Comparison of ENCODE assay signal across 1 cellular context in the genomic region with DNA sequence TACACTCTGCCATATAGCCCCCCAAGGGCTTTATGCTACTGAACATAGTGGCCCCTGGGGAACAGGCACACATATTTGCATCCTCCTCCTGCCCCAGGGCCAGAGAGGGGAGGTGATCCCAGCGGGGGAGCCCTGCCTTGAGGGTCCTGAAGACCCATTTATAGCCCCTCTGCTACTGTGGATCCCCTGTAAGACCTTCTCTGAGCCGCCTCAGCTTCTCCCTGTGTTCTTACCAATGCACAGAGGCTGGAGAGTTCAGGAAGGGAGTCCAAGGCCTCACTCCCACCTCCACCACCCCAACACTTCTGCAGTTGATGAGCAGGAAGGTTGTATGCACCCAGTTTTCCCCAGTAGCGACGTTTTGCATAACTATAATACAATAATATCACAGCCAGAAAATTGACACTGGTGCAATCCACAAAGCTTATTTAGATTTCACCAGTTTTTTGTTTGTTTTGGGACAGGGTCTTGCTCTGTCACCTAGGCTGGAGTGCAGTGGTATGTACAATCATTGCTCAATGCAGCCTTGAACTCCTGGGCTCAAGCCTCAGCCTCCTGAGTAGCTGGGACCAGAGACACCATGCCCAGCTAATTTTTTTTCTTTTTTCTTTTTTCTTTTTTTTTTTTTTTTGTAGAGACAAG.
TF ChIP-seq lines count a peak whose summit lies in the region.

No MANE protein-coding gene starts in this region.

TF ChIP-seq in HepG2, 621 proteins besides CTCF, POLR2A, EP300 and RAD21 (continued from another document and continues in another):
- TF ChIP-seq ZNF337 (CRISPR knock-in tag; IDR thresholded peaks at IDR 0.05; ENCODE audit: borderline replicate concordance, low read depth) (no peak), ZBTB20 (CRISPR knock-in tag; IDR thresholded peaks at IDR 0.05; ENCODE audit: borderline replicate concordance, low read depth) (no peak), ZNF326 (CRISPR knock-in tag; IDR thresholded peaks at IDR 0.05; ENCODE audit: borderline replicate concordance) (no peak), ZNF224 (CRISPR knock-in tag; IDR thresholded peaks at IDR 0.05) (no peak), KAT8 (CRISPR knock-in tag; IDR thresholded peaks at IDR 0.05) (no peak; the same call in 1 of the 2 replicates), HNF4A (CRISPR knock-in tag; IDR thresholded peaks at IDR 0.05) (peak; percentile 92), ZNF883 (CRISPR knock-in tag; IDR thresholded peaks at IDR 0.05; ENCODE audit: not compliant biosample characterization) (no peak), GMEB2 (CRISPR knock-in tag; IDR thresholded peaks at IDR 0.05; ENCODE audit: low read depth) (no peak), SOX6 (IDR thresholded peaks at IDR 0.05) (no peak), SOX6 (CRISPR knock-in tag; IDR thresholded peaks at IDR 0.05) (peak; percentile 90), KLF6 (CRISPR knock-in tag; IDR thresholded peaks at IDR 0.05) (peak; percentile 68; the same call in 1 of the 2 replicates), SIX4 (CRISPR knock-in tag; IDR thresholded peaks at IDR 0.05) (peak; percentile 69; the same call in 1 of the 2 replicates), CBFB (CRISPR knock-in tag; IDR thresholded peaks at IDR 0.05) (peak; percentile 54; the same call in 1 of the 2 replicates), ZNF264 (CRISPR knock-in tag; IDR thresholded peaks at IDR 0.05) (peak; percentile 75; the same call in 1 of the 2 replicates), IKZF5 (CRISPR knock-in tag; IDR thresholded peaks at IDR 0.05) (peak; percentile 98), RARA (CRISPR knock-in tag; IDR thresholded peaks at IDR 0.05) (peak; percentile 95), ELF4 (CRISPR knock-in tag; IDR thresholded peaks at IDR 0.05; ENCODE audit: borderline replicate concordance) (peak; percentile 79; the same call in 1 of the 2 replicates), NR2F6 (IDR thresholded peaks at IDR 0.05) (peak; percentile 85), NR2F6 (CRISPR knock-in tag; IDR thresholded peaks at IDR 0.05) (peak; percentile 92), ZNF775 (CRISPR knock-in tag; IDR thresholded peaks at IDR 0.05; ENCODE audit: borderline replicate concordance) (no peak), ZNF616 (CRISPR knock-in tag; IDR thresholded peaks at IDR 0.05; ENCODE audit: low read depth) (no peak), SMC3 (IDR thresholded peaks at IDR 0.05; ENCODE audit: low read length) (peak; percentile 27), FOXA3 (CRISPR knock-in tag; IDR thresholded peaks at IDR 0.05) (peak; percentile 95), ZNF772 (CRISPR knock-in tag; IDR thresholded peaks at IDR 0.05) (peak; percentile 79; the same call in 1 of the 2 replicates), CREM (IDR thresholded peaks at IDR 0.05) (peak; percentile 68), CREM (CRISPR knock-in tag; IDR thresholded peaks at IDR 0.05) (no peak), NR2F1 (CRISPR knock-in tag; IDR thresholded peaks at IDR 0.05) (peak; percentile 59 to 80; a peak in 3 of 4 replicates), ATF4 (CRISPR knock-in tag; IDR thresholded peaks at IDR 0.05) (peak; percentile 34 to 84; a peak in 2 of 4 replicates), RERE (CRISPR knock-in tag; IDR thresholded peaks at IDR 0.05; ENCODE audit: low read depth) (peak; percentile 49; the same call in 1 of the 2 replicates), ZBTB7B (CRISPR knock-in tag; IDR thresholded peaks at IDR 0.05) (peak; percentile 83), FOXK1 (CRISPR knock-in tag; IDR thresholded peaks at IDR 0.05; ENCODE audit: borderline replicate concordance, low read depth) (peak; percentile 83), ZSCAN9 (CRISPR knock-in tag; IDR thresholded peaks at IDR 0.05; ENCODE audit: borderline replicate concordance) (peak; percentile 21; the same call in 1 of the 2 replicates), MIXL1 (CRISPR knock-in tag; IDR thresholded peaks at IDR 0.05) (peak; percentile 79), U2AF2 (IDR thresholded peaks at IDR 0.05; ENCODE audit: low read depth, low read length) (no peak), DPF2 (CRISPR knock-in tag; IDR thresholded peaks at IDR 0.05; ENCODE audit: borderline replicate concordance, low read depth) (peak; percentile 91), YY1 (IDR thresholded peaks at IDR 0.05; ENCODE audit: insufficient read depth, insufficient replicate concordance, low read depth, low read length) (peak; percentile 17), ZBTB10 (CRISPR knock-in tag; IDR thresholded peaks at IDR 0.05; ENCODE audit: borderline replicate concordance) (no peak), ZFX (CRISPR knock-in tag; IDR thresholded peaks at IDR 0.05; ENCODE audit: low read depth) (0 out of 2 replicates have a peak, but pooled peaks have one; percentile 8), ZBTB21 (CRISPR knock-in tag; IDR thresholded peaks at IDR 0.05) (0 out of 2 replicates have a peak, but pooled peaks have one; percentile 44)
- TF ChIP-seq, protein P1, sequence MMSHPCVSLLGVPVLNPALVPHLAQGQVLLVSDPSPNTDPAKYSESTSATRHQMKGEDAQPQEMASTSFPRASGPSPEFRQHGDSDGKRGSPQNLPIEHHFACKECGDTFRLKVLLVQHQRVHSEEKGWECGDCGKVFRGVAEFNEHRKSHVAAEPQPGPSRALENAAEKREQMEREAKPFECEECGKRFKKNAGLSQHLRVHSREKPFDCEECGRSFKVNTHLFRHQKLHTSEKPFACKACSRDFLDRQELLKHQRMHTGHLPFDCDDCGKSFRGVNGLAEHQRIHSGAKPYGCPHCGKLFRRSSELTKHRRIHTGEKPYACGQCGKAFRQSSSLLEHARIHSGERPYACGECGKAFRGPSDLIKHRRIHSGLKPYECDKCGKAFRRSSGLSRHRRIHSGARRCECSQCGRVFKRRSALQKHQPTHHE (CRISPR knock-in tag; IDR thresholded peaks at IDR 0.05; ENCODE audit: borderline replicate concordance), result no peak
- TF ChIP-seq, protein P2, sequence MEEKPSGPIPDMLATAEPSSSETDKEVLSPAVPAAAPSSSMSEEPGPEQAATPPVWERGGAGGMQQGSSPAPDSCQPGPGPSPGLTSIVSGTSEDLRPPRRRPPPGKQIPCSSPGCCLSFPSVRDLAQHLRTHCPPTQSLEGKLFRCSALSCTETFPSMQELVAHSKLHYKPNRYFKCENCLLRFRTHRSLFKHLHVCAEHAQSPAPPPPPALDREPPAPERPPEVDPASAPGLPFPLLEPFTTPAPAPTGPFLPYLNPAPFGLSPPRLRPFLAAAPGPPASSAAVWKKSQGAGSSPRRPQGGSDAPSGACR (CRISPR knock-in tag; IDR thresholded peaks at IDR 0.05), result 0 out of 2 replicates have a peak, but pooled peaks have one; percentile 69
- TF ChIP-seq, protein P3, sequence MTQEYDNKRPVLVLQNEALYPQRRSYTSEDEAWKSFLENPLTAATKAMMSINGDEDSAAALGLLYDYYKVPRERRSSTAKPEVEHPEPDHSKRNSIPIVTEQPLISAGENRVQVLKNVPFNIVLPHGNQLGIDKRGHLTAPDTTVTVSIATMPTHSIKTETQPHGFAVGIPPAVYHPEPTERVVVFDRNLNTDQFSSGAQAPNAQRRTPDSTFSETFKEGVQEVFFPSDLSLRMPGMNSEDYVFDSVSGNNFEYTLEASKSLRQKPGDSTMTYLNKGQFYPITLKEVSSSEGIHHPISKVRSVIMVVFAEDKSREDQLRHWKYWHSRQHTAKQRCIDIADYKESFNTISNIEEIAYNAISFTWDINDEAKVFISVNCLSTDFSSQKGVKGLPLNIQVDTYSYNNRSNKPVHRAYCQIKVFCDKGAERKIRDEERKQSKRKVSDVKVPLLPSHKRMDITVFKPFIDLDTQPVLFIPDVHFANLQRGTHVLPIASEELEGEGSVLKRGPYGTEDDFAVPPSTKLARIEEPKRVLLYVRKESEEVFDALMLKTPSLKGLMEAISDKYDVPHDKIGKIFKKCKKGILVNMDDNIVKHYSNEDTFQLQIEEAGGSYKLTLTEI (CRISPR knock-in tag; conservative IDR thresholded peaks at IDR 0.05), result no peak
- TF ChIP-seq, protein P4, sequence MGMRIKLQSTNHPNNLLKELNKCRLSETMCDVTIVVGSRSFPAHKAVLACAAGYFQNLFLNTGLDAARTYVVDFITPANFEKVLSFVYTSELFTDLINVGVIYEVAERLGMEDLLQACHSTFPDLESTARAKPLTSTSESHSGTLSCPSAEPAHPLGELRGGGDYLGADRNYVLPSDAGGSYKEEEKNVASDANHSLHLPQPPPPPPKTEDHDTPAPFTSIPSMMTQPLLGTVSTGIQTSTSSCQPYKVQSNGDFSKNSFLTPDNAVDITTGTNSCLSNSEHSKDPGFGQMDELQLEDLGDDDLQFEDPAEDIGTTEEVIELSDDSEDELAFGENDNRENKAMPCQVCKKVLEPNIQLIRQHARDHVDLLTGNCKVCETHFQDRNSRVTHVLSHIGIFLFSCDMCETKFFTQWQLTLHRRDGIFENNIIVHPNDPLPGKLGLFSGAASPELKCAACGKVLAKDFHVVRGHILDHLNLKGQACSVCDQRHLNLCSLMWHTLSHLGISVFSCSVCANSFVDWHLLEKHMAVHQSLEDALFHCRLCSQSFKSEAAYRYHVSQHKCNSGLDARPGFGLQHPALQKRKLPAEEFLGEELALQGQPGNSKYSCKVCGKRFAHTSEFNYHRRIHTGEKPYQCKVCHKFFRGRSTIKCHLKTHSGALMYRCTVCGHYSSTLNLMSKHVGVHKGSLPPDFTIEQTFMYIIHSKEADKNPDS (CRISPR knock-in tag; IDR thresholded peaks at IDR 0.05), result peak; percentile 33; the same call in 1 of the 2 replicates
